Comparison of ENCODE assay signal across 25 cellular contexts in the genomic region with DNA sequence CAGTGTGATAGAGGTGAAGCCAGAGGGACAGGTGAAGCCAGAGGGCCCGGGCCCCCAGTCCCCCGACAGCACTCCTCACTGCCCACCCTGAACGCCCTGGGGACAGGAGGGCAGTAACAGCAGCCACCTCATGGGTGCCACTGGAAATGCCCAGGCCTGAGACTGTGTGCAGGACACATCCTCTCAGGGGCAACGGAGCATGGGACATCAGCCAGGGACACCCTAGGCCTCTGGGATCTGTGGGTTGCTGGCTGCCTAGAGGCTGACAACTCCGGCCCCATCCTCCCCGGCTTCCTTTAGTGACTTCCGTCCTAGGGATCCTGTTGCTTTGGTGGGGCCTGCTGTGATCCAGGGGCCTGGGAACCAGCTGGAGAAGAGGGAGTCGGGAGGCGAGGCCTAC. TPM values are rescaled to one million over a fixed set of nuclear protein-coding genes. Genes with fewer than 3 reads are reported as not detected.
"Had no signal": no experiment of that assay in that cellular context is flagged by ENCODE, and none has a peak within 500 bp of the region (broad histone marks: within the 10 kb centered on the region; RNA-seq: fewer than 3 reads in every experiment).

No MANE protein-coding gene starts in this region.

- H3K4me3 Mint-ChIP-seq: natural killer cell treated with Interleukin-12 subunit alpha and Interleukin-12 subunit beta and Interleukin-15 and Interleukin-18, amount 100 ng/mL, for 72 hours; stimulated activated naive B cell treated with anti-CD40 and anti-IgM and Interleukin-4, amounts not matched to agents 10 μg/mL and 1 μg/mL and 100 μg/mL, for 72 hours; stimulated activated naive CD8-positive, alpha-beta T cell treated with anti-CD3 and anti-CD28 coated beads, Interleukin-15, amount 100 ng/mL, for 72 hours had no signal

- H3K27me3 ChIP-seq: dorsolateral prefrontal cortex, gastrocnemius medialis, spleen, testis, tibial nerve, upper lobe of right lung, vagina had no signal

- H3K4me3 ChIP-seq: coronary artery, dorsolateral prefrontal cortex, gastrocnemius medialis, lung, psoas muscle, spleen, testis, tibial nerve, upper lobe of right lung, vagina had no signal

- FAIRE-seq: keratinocyte had no signal

- H3K9me3 Mint-ChIP-seq: natural killer cell treated with Interleukin-12 subunit alpha and Interleukin-12 subunit beta and Interleukin-15 and Interleukin-18, amount 100 ng/mL, for 72 hours; stimulated activated naive B cell treated with anti-CD40 and anti-IgM and Interleukin-4, amounts not matched to agents 10 μg/mL and 1 μg/mL and 100 μg/mL, for 72 hours; stimulated activated naive CD8-positive, alpha-beta T cell treated with anti-CD3 and anti-CD28 coated beads, Interleukin-15, amount 100 ng/mL, for 72 hours had no signal

- H3K27ac ChIP-seq: coronary artery, gastrocnemius medialis, psoas muscle, spleen, testis, tibial nerve, upper lobe of right lung, vagina had no signal

- H3K27ac Mint-ChIP-seq: stimulated activated naive B cell treated with anti-CD40 and anti-IgM and Interleukin-4, amounts not matched to agents 10 μg/mL and 1 μg/mL and 100 μg/mL, for 72 hours had no signal

- H3K27me3 Mint-ChIP-seq: natural killer cell treated with Interleukin-12 subunit alpha and Interleukin-12 subunit beta and Interleukin-15 and Interleukin-18, amount 100 ng/mL, for 72 hours; stimulated activated naive B cell treated with anti-CD40 and anti-IgM and Interleukin-4, amounts not matched to agents 10 μg/mL and 1 μg/mL and 100 μg/mL, for 72 hours; stimulated activated naive CD8-positive, alpha-beta T cell treated with anti-CD3 and anti-CD28 coated beads, Interleukin-15, amount 100 ng/mL, for 72 hours had no signal

- DNase-seq: dorsolateral prefrontal cortex; effector CD8-positive, alpha-beta T cell; gastrocnemius medialis; glutamatergic neuron; left cardiac atrium; left ventricle myocardium superior; mesenchymal stem cell; midbrain; psoas muscle; spleen; stimulated activated CD4-positive, alpha-beta T cell treated with anti-CD3 and anti-CD28 coated beads, Interleukin-15, amount 100 ng/mL, for 24 hours; stimulated activated CD4-positive, alpha-beta T cell treated with anti-CD3 and anti-CD28 coated beads, Interleukin-1b, Interleukin-23, amount 100 ng/mL, for 48 hours; stimulated activated CD4-positive, alpha-beta T cell treated with anti-CD3 and anti-CD28 coated beads, Interleukin-4, amount 100 ng/mL, for 24 hours; stimulated activated naive B cell treated with anti-CD40 and anti-IgM and Interleukin-4, amounts not matched to agents 10 μg/mL and 1 μg/mL and 100 μg/mL, for 72 hours; stimulated activated naive CD8-positive, alpha-beta T cell treated with anti-CD3 and anti-CD28 coated beads, Interleukin-15, amount 100 ng/mL, for 72 hours; testis; upper lobe of right lung had no signal

- H3K4me1 ChIP-seq: upper lobe of right lung, vagina had no signal

- ATAC-seq: gastrocnemius medialis; left cardiac atrium; left ventricle myocardium superior; natural killer cell treated with Interleukin-12 subunit alpha and Interleukin-12 subunit beta and Interleukin-15 and Interleukin-18, amount 100 ng/mL, for 72 hours; psoas muscle; sciatic nerve; stimulated activated naive B cell treated with anti-CD40 and anti-IgM and Interleukin-4, amounts not matched to agents 10 μg/mL and 1 μg/mL and 100 μg/mL, for 72 hours; stimulated activated naive CD8-positive, alpha-beta T cell treated with anti-CD3 and anti-CD28 coated beads, Interleukin-15, amount 100 ng/mL, for 72 hours; upper lobe of right lung had no signal

- H3K36me3 Mint-ChIP-seq: natural killer cell treated with Interleukin-12 subunit alpha and Interleukin-12 subunit beta and Interleukin-15 and Interleukin-18, amount 100 ng/mL, for 72 hours had no signal

- H3K9me3 ChIP-seq: gastrocnemius medialis, psoas muscle, spleen, testis, tibial nerve, upper lobe of right lung, vagina had no signal

RNA-seq across cellular contexts. Expression of a gene that starts 17.4 kb away (rescaled TPM):
- total RNA-seq: skeletal muscle tissue, vagina had no signal

RNA-seq across cellular contexts. Expression of a gene that starts 43.9 kb away (rescaled TPM):
- total RNA-seq: left ventricle myocardium superior, upper lobe of right lung had no signal
- polyA plus RNA-seq: keratinocyte had no signal
